ENCODE assay signal across 25 cellular contexts in the genomic region with DNA sequence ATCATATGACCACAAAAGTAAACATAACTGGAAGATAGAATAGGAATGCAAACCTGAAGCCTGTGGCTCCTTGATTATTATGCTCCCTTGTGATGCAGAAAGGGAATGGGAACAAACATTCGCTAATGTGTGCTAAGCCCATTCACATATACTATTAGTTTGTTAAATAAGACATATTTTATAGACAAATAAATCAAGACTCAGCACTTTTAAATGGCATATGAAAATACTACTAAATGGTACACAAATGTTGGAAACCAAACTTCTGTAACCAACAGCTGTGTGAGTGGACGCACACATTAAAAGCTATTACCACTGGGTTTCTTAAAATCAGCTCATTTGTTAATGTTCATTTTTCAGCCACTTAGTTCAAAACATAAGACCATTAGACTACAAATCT.
"Had no signal": no experiment of that assay in that cellular context is flagged by ENCODE, and none has a peak within 500 bp of the region (broad histone marks: within the 10 kb centered on the region; RNA-seq: fewer than 3 reads in every experiment).

No MANE protein-coding gene starts in this region.

- H3K27ac Mint-ChIP-seq: activated CD8-positive, alpha-beta T cell treated with anti-CD3 and anti-CD28 coated beads, Interleukin-2, amount 10 ng/mL, durations not matched to agents 7 days and 5 days; activated naive CD4-positive, alpha-beta T cell treated with anti-CD3 and anti-CD28 coated beads, Interleukin-2, amount 50 U/mL, for 24 hours; activated T-helper 1 cell treated with anti-CD3 and anti-CD28 coated beads, Interleukin-12 subunit alpha, Interleukin-12 subunit beta, Interleukin-2, Interleukin-4 antibody, amounts not matched to agents 30 ng/mL and 10 ng/mL and 1 ng/mL, durations not matched to agents 14 hours and 24 hours and 36 hours; T-helper 17 cell; WTC11 had no signal

- H3K27me3 Mint-ChIP-seq: activated naive CD4-positive, alpha-beta T cell treated with anti-CD3 and anti-CD28 coated beads, Interleukin-2, amount 50 U/mL, for 24 hours; T-helper 17 cell had no signal

- H3K36me3 Mint-ChIP-seq: activated naive CD4-positive, alpha-beta T cell treated with anti-CD3 and anti-CD28 coated beads, Interleukin-2, amount 50 U/mL, for 24 hours; WTC11 had no signal

- H3K4me1 Mint-ChIP-seq: activated naive CD4-positive, alpha-beta T cell treated with anti-CD3 and anti-CD28 coated beads, Interleukin-2, amount 50 U/mL, for 24 hours; T-helper 17 cell had no signal

- H3K9me3 Mint-ChIP-seq: activated naive CD4-positive, alpha-beta T cell treated with anti-CD3 and anti-CD28 coated beads, Interleukin-2, amount 50 U/mL, for 24 hours; activated T-helper 1 cell treated with anti-CD3 and anti-CD28 coated beads, Interleukin-12 subunit alpha, Interleukin-12 subunit beta, Interleukin-2, Interleukin-4 antibody, amounts not matched to agents 30 ng/mL and 10 ng/mL and 1 ng/mL, durations not matched to agents 14 hours and 24 hours and 36 hours; WTC11 had no signal

- ATAC-seq: activated CD8-positive, alpha-beta T cell treated with anti-CD3 and anti-CD28 coated beads, Interleukin-2, amount 10 ng/mL, durations not matched to agents 7 days and 5 days; PC-3; T-helper 17 cell; WTC11 had no signal

- DNase-seq: activated CD4-positive, alpha-beta T cell treated with anti-CD3 and anti-CD28 coated beads for 48 hours; activated CD4-positive, alpha-beta T cell treated with anti-CD3 and anti-CD28 coated beads, Interleukin-2, amount 50 U/mL, for 4 hours; activated CD4-positive, CD25-positive, alpha-beta regulatory T cell treated with anti-CD3 and anti-CD28 coated beads, Interleukin-2, amount 50 U/mL, for 72 hours; activated CD8-positive, alpha-beta memory T cell treated with anti-CD3 and anti-CD28 coated beads, Interleukin-2, amount 50 U/mL, for 48 hours; activated CD8-positive, alpha-beta T cell treated with anti-CD3 and anti-CD28 coated beads, Interleukin-2, amount 10 ng/mL, durations not matched to agents 7 days and 5 days; activated effector memory CD4-positive, alpha-beta T cell treated with Interleukin-2 at 50 U/mL for 16 hours; activated naive CD4-positive, alpha-beta T cell; activated T-cell treated with anti-CD3 and anti-CD28 coated beads, Interleukin-2, amount 50 U/mL, for 1 hour; amniotic stem cell; caudate nucleus; Kasumi-1; KBM-7; NCI-H1105 treated with DMSO at 0.1 percent for 48 hours; NCI-H1436 treated with DMSO at 0.1 percent for 48 hours; NCI-H187; NCI-H2081; NCI-H446; NCI-H524; PC-3; SHP77 treated with DMSO at 0.1 percent for 48 hours; T-helper 17 cell; T-helper 9 cell had no signal

- H3K4me3 Mint-ChIP-seq: activated CD8-positive, alpha-beta T cell treated with anti-CD3 and anti-CD28 coated beads, Interleukin-2, amount 10 ng/mL, durations not matched to agents 7 days and 5 days; activated naive CD4-positive, alpha-beta T cell treated with anti-CD3 and anti-CD28 coated beads, Interleukin-2, amount 50 U/mL, for 24 hours; activated T-helper 1 cell treated with anti-CD3 and anti-CD28 coated beads, Interleukin-12 subunit alpha, Interleukin-12 subunit beta, Interleukin-2, Interleukin-4 antibody, amounts not matched to agents 30 ng/mL and 10 ng/mL and 1 ng/mL, durations not matched to agents 14 hours and 24 hours and 36 hours; T-helper 17 cell; WTC11 had no signal
